Comparison of ENCODE assay signal across 8 cellular contexts in genomic region chr22:32474635-32475427, GRCh38. TPM values are rescaled to one million over a fixed set of nuclear protein-coding genes. Genes with fewer than 3 reads are reported as not detected.
DNase-seq lines count a peak whose midpoint lies in the region; ATAC-seq, FAIRE-seq and TF ChIP-seq lines count a peak whose summit lies in the region.

FBXO7 (plus strand) TSS chr22:32474811; CDS start chr22:32475003, 192 bp downstream.

- TF ChIP-seq CTCF in psoas muscle (IDR thresholded peaks at IDR 0.05) = peak; percentile 13

- H3K9me3 ChIP-seq in T-helper 17 cell (ENCODE audit: control insufficient read depth, low read length, poor library complexity, severe bottlenecking) (no peaks in the 10 kb centered on the region), psoas muscle (no peaks in the 10 kb centered on the region)

- ATAC-seq in HG02840 (IDR thresholded peaks at IDR 0.05; ENCODE audit: low FRiP score, unreplicated experiment) (peak; percentile 72), T-helper 17 cell (peak; percentile 86), left ventricle myocardium superior (peak; percentile 91), psoas muscle (peak; percentile 93 to 96 (median 96))

- peak within 1 kb of the TSS; percentile 93 for H3K4me3 Mint-ChIP-seq in T-helper 17 cell

- peak; percentile 85 for FAIRE-seq in GM12892 (lab: Jason Lieb, UNC)

- intact Hi-C loops in left ventricle myocardium superior (cut with micrococcal nuclease) (no loop called here), psoas muscle (cut with DNase I) (loop anchor here (2.0 to 5.0 kb wide), 2 partner anchors 58 to 62 kb away; partner anchors contain the start of gene RTCB (in 1 of the 2))

- H3K4me3 ChIP-seq in psoas muscle = peak within 1 kb of the TSS; percentile 97
- H3K4me3 ChIP-seq in urinary bladder (ENCODE audit: low read depth, low read length) = peak within 1 kb of the TSS; percentile 87

- 0 to 1% (median 0%) methylated on average over 59 to 90 of the region's 90 CpGs for WGBS in psoas muscle, 3 donors
- under 1% methylated on average over 90 of the region's 90 CpGs for WGBS in urinary bladder

- H3K27me3 Mint-ChIP-seq in T-helper 17 cell = no peaks in the 10 kb centered on the region

- H3K36me3 ChIP-seq in psoas muscle (ENCODE audit: insufficient read depth in 1 of 2, low read depth in 1 of 2) (no peaks in the 10 kb centered on the region), urinary bladder (ENCODE audit: insufficient read depth) (no peaks in the 10 kb centered on the region)

- H3K27me3 ChIP-seq in psoas muscle (ENCODE audit: insufficient read depth in 3 of 3, low read length in 2 of 3) = no peaks in the 10 kb centered on the region

- H3K4me1 ChIP-seq in psoas muscle (peaks cover 30% of the 10 kb centered on the region), urinary bladder (ENCODE audit: insufficient read depth) (peaks cover 1% of the 10 kb centered on the region)

- H3K27ac ChIP-seq in psoas muscle = peak within 1 kb of the TSS; percentile 99
- peak within 1 kb of the TSS; percentile 99 for H3K27ac ChIP-seq in urinary bladder (ENCODE audit: low read depth)

- peak; percentile 62 for TF ChIP-seq POLR2A in GM12892 (IDR thresholded peaks at IDR 0.05; ENCODE audit: low read depth, low read length)

- H3K36me3 Mint-ChIP-seq in T-helper 17 cell (ENCODE audit: low read depth) = no peaks in the 10 kb centered on the region

- H3K27ac Mint-ChIP-seq in T-helper 17 cell = no peak within 1 kb of the TSS

- H3K4me1 Mint-ChIP-seq in T-helper 17 cell = peaks cover 25% of the 10 kb centered on the region

- DNase-seq in GM12892 (ENCODE audit: insufficient read length) (peak; percentile 81), NCI-H146 treated with DMSO at 0.1 percent for 48 hours (lab: John Stamatoyannopoulos, UW; ENCODE audit: unreplicated experiment) (peak; percentile 57), T-helper 17 cell (peak; percentile 79 to 85 (median 81)), amygdala (lab: John Stamatoyannopoulos, UW) (peak in 55 of 56 donors; percentile 56 to 95 (median 83)), left ventricle myocardium superior (peak; percentile 97), psoas muscle (peak; percentile 96 to 97)

RNA-seq across cellular contexts. Expression of gene FBXO7, which starts in this region (rescaled TPM):
- polyA plus RNA-seq in GM12892 (2012; ENCODE audit: missing spikeins) = 75.0 TPM
- total RNA-seq in T-helper 17 cell = 100 to 1,000 TPM; 122 to 133 TPM
- total RNA-seq in left ventricle myocardium superior = 32.2 TPM
- total RNA-seq in psoas muscle = 10 to 100 TPM; 28.2 to 34.4 (median 28.6) TPM
- 10 to 100 TPM; 25.6 to 49.8 (median 25.7) TPM for polyA plus RNA-seq in psoas muscle
- total RNA-seq in urinary bladder = 88.1 TPM
- 67.9 TPM for polyA plus RNA-seq in urinary bladder

Comparison
In these comparisons a context has a peak if more than half of its experiments do, and no peak if none do; other contexts are left out.
1. Peak in every context shown above with its lines: DNase-seq, ATAC-seq, H3K4me3 ChIP-seq and H3K27ac ChIP-seq.